ENCODE assay signal across 9 cellular contexts in the genomic region with DNA sequence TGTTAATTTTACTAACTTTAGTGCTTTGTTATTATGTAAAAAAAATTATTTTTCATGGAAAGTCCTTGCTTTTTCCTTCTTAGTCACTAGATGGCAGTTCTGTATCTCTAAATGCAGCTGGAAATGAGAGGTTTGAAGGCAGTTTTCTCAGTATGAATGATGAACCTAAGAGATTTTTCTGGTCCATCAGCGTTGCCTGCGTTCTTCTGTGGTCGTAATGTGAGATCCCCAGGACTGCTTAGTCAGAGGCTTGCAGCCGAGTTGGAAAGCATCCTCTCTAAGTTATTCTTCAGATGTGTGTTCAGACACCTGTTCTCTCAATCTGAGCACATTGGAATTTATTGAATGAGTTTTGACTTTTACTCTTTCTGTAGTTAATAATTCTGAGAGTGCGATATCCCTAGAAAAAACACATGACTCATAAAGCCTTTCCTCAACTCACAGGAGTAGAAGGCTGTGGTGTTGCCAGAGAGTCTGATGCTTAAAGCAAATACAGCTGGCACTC.
DNase-seq lines count a peak whose midpoint lies in the region; ATAC-seq, FAIRE-seq and TF ChIP-seq lines count a peak whose summit lies in the region.
"Had no signal": no experiment of that assay in that cellular context is flagged by ENCODE, and none has a peak within 500 bp of the region (broad histone marks: within the 10 kb centered on the region; RNA-seq: fewer than 3 reads in every experiment).

No MANE protein-coding gene starts in this region.

- no peak overlapping the region for H3K4me3 ChIP-seq in fibroblast of the aortic adventitia (ENCODE audit: low read depth, low read length)

- TF ChIP-seq CTCF in fibroblast of the aortic adventitia (IDR thresholded peaks at IDR 0.05; ENCODE audit: insufficient read depth, low read length), result peak; percentile 68

- peak; percentile 92 for DNase-seq in DMS53 (lab: John Stamatoyannopoulos, UW)
- peak; percentile 6 for DNase-seq in HuH-7 (ENCODE audit: low spot score)
- DNase-seq in RCC 7860 (ENCODE audit: low spot score), result peak; percentile 13
- peak; percentile 99 for DNase-seq in fibroblast of the aortic adventitia (ENCODE audit: low read depth)
- DNase-seq in smooth muscle cell of the brain vasculature (ENCODE audit: low read depth, low spot score), result peak; percentile 75

- ATAC-seq in HG03280 (IDR thresholded peaks at IDR 0.05; ENCODE audit: unreplicated experiment) (no peak), HG02571 (IDR thresholded peaks at IDR 0.05; ENCODE audit: unreplicated experiment) (no peak), HG02588 (IDR thresholded peaks at IDR 0.05; ENCODE audit: unreplicated experiment) (no peak)

- FAIRE-seq in RCC 7860 (lab: Jason Lieb, UNC), result no peak
- FAIRE-seq: keratinocyte had no signal

Comparison
In these comparisons a context has a peak if more than half of its experiments do, and no peak if none do; other contexts are left out.
1. DNase-seq: peak in every context shown above with its lines; median percentile 99 in fibroblast of the aortic adventitia; 92 in DMS53; 75 in smooth muscle cell of the brain vasculature; 13 in RCC 7860; 6 in HuH-7.